In genomic region chr11:7500251-7500650, GRCh38 we compare ENCODE assay signal across 28 cellular contexts. TPM values are rescaled to one million over a fixed set of nuclear protein-coding genes. Genes with fewer than 3 reads are reported as not detected.
DNase-seq lines count a peak whose midpoint lies in the region; ATAC-seq, FAIRE-seq and TF ChIP-seq lines count a peak whose summit lies in the region.
"Had no signal": no experiment of that assay in that cellular context is flagged by ENCODE, and none has a peak within 500 bp of the region (broad histone marks: within the 10 kb centered on the region; RNA-seq: fewer than 3 reads in every experiment).

No MANE protein-coding gene starts in this region.

- H3K9me3 ChIP-seq in H9 (ENCODE audit: control insufficient read depth, low read depth, low read length) = no peaks in the 10 kb centered on the region
- H3K9me3 ChIP-seq in heart left ventricle = no peaks in the 10 kb centered on the region
- H3K9me3 ChIP-seq: BE2C, BLaER1 had no signal

- H4K5ac ChIP-seq in H9 (ENCODE audit: insufficient read length, low read depth, low read length) = no peak overlapping the region

- H3K27ac Mint-ChIP-seq in H9 = peak overlapping the region in 1 of 3 experiments; percentile 18; a peak in 2 of 7 replicates
- peak overlapping the region; percentile 92 for H3K27ac Mint-ChIP-seq in stimulated activated memory B cell treated with anti-CD40 and anti-IgM and Interleukin-4, amounts not matched to agents 10 μg/mL and 1 μg/mL and 100 μg/mL, for 72 hours
- H3K27ac Mint-ChIP-seq: CD4-positive, alpha-beta memory T cell; CD4-positive, CD25-positive, alpha-beta regulatory T cell; CD8-positive, alpha-beta memory T cell had no signal

- H3K4me2 ChIP-seq in H9 (ENCODE audit: insufficient read depth, insufficient read length, low read length) = no peak overlapping the region
- H3K4me2 ChIP-seq: BLaER1 had no signal

- H3K4ac ChIP-seq in H9 (ENCODE audit: low read depth, low read length) = no peak overlapping the region

- no peak overlapping the region for H4K8ac ChIP-seq in H9 (replicated peaks; ENCODE audit: insufficient read length, low read depth, low read length)

- H3K27ac ChIP-seq in H9 (ENCODE audit: insufficient read length, low read depth, low read length) = no peak overlapping the region
- H3K27ac ChIP-seq in heart left ventricle = no peak overlapping the region
- H3K27ac ChIP-seq: BLaER1 had no signal

- H2BK5ac ChIP-seq in H9 (ENCODE audit: insufficient read length, low read length) = no peak overlapping the region

- H3K56ac ChIP-seq in H9 (ENCODE audit: insufficient read length, low read depth, low read length) = no peak overlapping the region

- H4K20me1 ChIP-seq in H9 (ENCODE audit: control insufficient read depth, insufficient read depth, insufficient read length) = no peaks in the 10 kb centered on the region
- H4K20me1 ChIP-seq: BLaER1 had no signal

- peaks cover 2% of the 10 kb centered on the region for H3K23me2 ChIP-seq in H9 (ENCODE audit: insufficient read length, low read depth, low read length, poor library complexity, severe bottlenecking)

- WGBS in H9 (ENCODE audit: extremely low coverage, insufficient read length, low lambda C conversion rate) = no CpG with 5 or more reads among the region's 3 CpGs
- 92 to 98% (median 94%) methylated on average over 3 of the region's 3 CpGs for WGBS in heart left ventricle, 4 donors

- no peaks in the 10 kb centered on the region for H3K27me3 Mint-ChIP-seq in H9 (ENCODE audit: low read depth)
- no peaks in the 10 kb centered on the region for H3K27me3 Mint-ChIP-seq in stimulated activated memory B cell treated with anti-CD40 and anti-IgM and Interleukin-4, amounts not matched to agents 10 μg/mL and 1 μg/mL and 100 μg/mL, for 72 hours
- H3K27me3 Mint-ChIP-seq: CD4-positive, CD25-positive, alpha-beta regulatory T cell had no signal

- no peak overlapping the region for H3T11ph ChIP-seq in H9 (ENCODE audit: low read length)

- no peaks in the 10 kb centered on the region for H3K79me1 ChIP-seq in H9 (ENCODE audit: insufficient read depth, low read depth, low read length, poor library complexity, severe bottlenecking)

- no peak overlapping the region for H2BK20ac ChIP-seq in H9 (ENCODE audit: low read depth, low read length, poor library complexity, severe bottlenecking)

- H3K9ac ChIP-seq in H9 (ENCODE audit: extremely low read depth, insufficient read length, low read length) = no peak overlapping the region
- H3K9ac ChIP-seq: BLaER1 had no signal

- no peak overlapping the region for H2BK120ac ChIP-seq in H9 (ENCODE audit: low read depth, low read length, poor library complexity, severe bottlenecking)

- H3K4me1 ChIP-seq in H9 (ENCODE audit: insufficient read depth, low read length) (no peaks in the 10 kb centered on the region), heart left ventricle (peaks cover 0 to 16% (median 0%) of the 10 kb centered on the region in 12 donors)
- H3K4me1 ChIP-seq: BE2C had no signal

- H2AFZ ChIP-seq in H9 (ENCODE audit: low read length) = no peak overlapping the region

- peaks cover 0 to 38% (median 0%) of the 10 kb centered on the region in 9 donors for H3K36me3 ChIP-seq in heart left ventricle
- H3K36me3 ChIP-seq: BE2C, BLaER1 had no signal

- no peak overlapping the region for H2BK15ac ChIP-seq in H9 (ENCODE audit: low read depth, low read length)

- H3K4me3 Mint-ChIP-seq in H9 = no peak overlapping the region
- H3K4me3 Mint-ChIP-seq in stimulated activated memory B cell treated with anti-CD40 and anti-IgM and Interleukin-4, amounts not matched to agents 10 μg/mL and 1 μg/mL and 100 μg/mL, for 72 hours = no peak overlapping the region
- H3K4me3 Mint-ChIP-seq: CD14-positive monocyte; CD4-positive, alpha-beta memory T cell; CD4-positive, CD25-positive, alpha-beta regulatory T cell; CD8-positive, alpha-beta memory T cell had no signal

- H3K23ac ChIP-seq in H9 (ENCODE audit: insufficient read length, low read depth, low read length) = no peak overlapping the region

- DNase-seq in H9 = no peak
- DNase-seq in islet precursor cell = peak; percentile 42
- DNase-seq in NCI-H524 treated with DMSO at 0.1 percent for 48 hours (lab: John Stamatoyannopoulos, UW) = no peak
- no peak for DNase-seq in heart left ventricle
- DNase-seq in GM19239 (ENCODE audit: insufficient read length, low spot score) = no peak
- DNase-seq: 8988T; ACHN; BE2C; C1 segment of cervical spinal cord; CD4-positive, alpha-beta memory T cell; CD4-positive, CD25-positive, alpha-beta regulatory T cell; CD8-positive, alpha-beta memory T cell; COR-L47; DMS 273 treated with DMSO at 0.1 percent for 48 hours; DMS153; DMS53; DMS79; DND-41; EL; GF-D8 had no signal

- H4K91ac ChIP-seq in H9 (ENCODE audit: insufficient read length, low read depth, low read length) = no peak overlapping the region

- H3K27me3 ChIP-seq in H9 (ENCODE audit: insufficient read depth, low read length) = no peaks in the 10 kb centered on the region
- no peaks in the 10 kb centered on the region for H3K27me3 ChIP-seq in heart left ventricle
- H3K27me3 ChIP-seq: BE2C, BLaER1 had no signal

- peak overlapping the region; percentile 26 for H3K18ac ChIP-seq in H9 (ENCODE audit: insufficient read length, low read depth, low read length)

- no peak overlapping the region for H2AK5ac ChIP-seq in H9 (ENCODE audit: insufficient read length, low read length)

- no peak overlapping the region for H3K14ac ChIP-seq in H9 (ENCODE audit: insufficient read depth, low read length)

- no peak for TF ChIP-seq POLR2A in heart left ventricle (IDR thresholded peaks at IDR 0.05)

- H3K79me2 ChIP-seq in H9 (ENCODE audit: insufficient read depth, low read length) = no peaks in the 10 kb centered on the region

- intact Hi-C loops in heart left ventricle (cut with DNase I) = no loop called here

- ATAC-seq in stimulated activated memory B cell treated with anti-CD40 and anti-IgM and Interleukin-4, amounts not matched to agents 10 μg/mL and 1 μg/mL and 100 μg/mL, for 72 hours = no peak
- no peak for ATAC-seq in heart left ventricle

- H3K36me3 Mint-ChIP-seq in H9 (ENCODE audit: insufficient read depth in 1 of 3, low read depth in 3 of 3) = no peaks in the 10 kb centered on the region
- peaks cover 4% of the 10 kb centered on the region for H3K36me3 Mint-ChIP-seq in stimulated activated memory B cell treated with anti-CD40 and anti-IgM and Interleukin-4, amounts not matched to agents 10 μg/mL and 1 μg/mL and 100 μg/mL, for 72 hours
- H3K36me3 Mint-ChIP-seq: CD14-positive monocyte; CD4-positive, alpha-beta memory T cell; CD4-positive, CD25-positive, alpha-beta regulatory T cell; CD8-positive, alpha-beta memory T cell had no signal

- no peak overlapping the region for H2BK12ac ChIP-seq in H9 (ENCODE audit: insufficient read length, low read depth, low read length)

- no peak for TF ChIP-seq CTCF in H9 (conservative IDR thresholded peaks at IDR 0.05)
- no peak for TF ChIP-seq CTCF in heart left ventricle (IDR thresholded peaks at IDR 0.05)

- H3K4me3 ChIP-seq in heart left ventricle = no peak overlapping the region
- H3K4me3 ChIP-seq: BLaER1 had no signal

- no peak for FAIRE-seq in GM19239 (lab: Jason Lieb, UNC)
- FAIRE-seq: A204.1, G401.6, GM12891 had no signal

- no peaks in the 10 kb centered on the region for H3K9me3 Mint-ChIP-seq in H9
- no peaks in the 10 kb centered on the region for H3K9me3 Mint-ChIP-seq in stimulated activated memory B cell treated with anti-CD40 and anti-IgM and Interleukin-4, amounts not matched to agents 10 μg/mL and 1 μg/mL and 100 μg/mL, for 72 hours
- H3K9me3 Mint-ChIP-seq: CD14-positive monocyte; CD4-positive, alpha-beta memory T cell; CD4-positive, CD25-positive, alpha-beta regulatory T cell; CD8-positive, alpha-beta memory T cell had no signal

- peaks cover 7 to 8% of the 10 kb centered on the region in 2 experiments for H3K4me1 Mint-ChIP-seq in H9
- H3K4me1 Mint-ChIP-seq in stimulated activated memory B cell treated with anti-CD40 and anti-IgM and Interleukin-4, amounts not matched to agents 10 μg/mL and 1 μg/mL and 100 μg/mL, for 72 hours = peaks cover 45% of the 10 kb centered on the region
- H3K4me1 Mint-ChIP-seq: CD4-positive, alpha-beta memory T cell; CD8-positive, alpha-beta memory T cell had no signal

RNA-seq across cellular contexts. Expression of gene PPFIBP2, which starts 13.5 kb away (rescaled TPM):
- total RNA-seq in H9 (2021) = 4.3 and 8.3 TPM in 2 replicates
- total RNA-seq in heart left ventricle = 10 to 100 TPM; 12.5 to 31.1 (median 21.5) TPM
- polyA plus RNA-seq in heart left ventricle = 10 to 100 TPM; 10.5 to 17.7 TPM

RNA-seq across cellular contexts. Expression of gene OLFML1, which starts 14.9 kb away (rescaled TPM):
- total RNA-seq in H9 (2021) (not detected in 2 replicates), heart left ventricle (10 to 100 TPM in 1 of 9 donors, 1 to 10 TPM in 8; 1.7 to 17.9 (median 4.7) TPM)
- polyA plus RNA-seq in heart left ventricle = 1 to 10 TPM; 1.8 to 2.6 TPM
- total RNA-seq: A673; CD4-positive, alpha-beta memory T cell; CD4-positive, CD25-positive, alpha-beta regulatory T cell; CD8-positive, alpha-beta memory T cell; Daoy had no signal
- polyA plus RNA-seq: CD4-positive, alpha-beta memory T cell; CD8-positive, alpha-beta memory T cell had no signal
